ENCODE assay signal across 2 cellular contexts in the genomic region with DNA sequence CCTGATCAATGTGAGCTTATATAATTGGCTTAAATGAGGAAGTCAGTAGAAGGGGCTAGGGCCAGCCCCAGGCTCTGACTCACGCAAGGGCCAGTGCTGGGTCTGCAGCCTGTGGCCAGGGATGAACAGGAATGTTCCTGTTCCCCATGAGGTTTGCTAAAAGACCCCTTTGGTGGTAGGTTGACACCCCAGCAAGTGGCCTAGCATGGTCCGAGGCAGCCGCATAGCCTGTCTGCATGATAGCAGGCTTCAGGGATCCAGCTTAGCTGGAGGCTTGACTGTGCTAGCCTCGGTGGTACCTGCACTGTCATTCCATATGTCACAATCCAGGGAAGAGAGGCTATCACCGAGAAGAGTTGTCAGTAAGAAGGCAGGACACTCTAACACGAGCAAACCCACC.
TF ChIP-seq lines count a peak whose summit lies in the region.

No MANE protein-coding gene starts in this region.

TF ChIP-seq in GM12891, 5 proteins besides CTCF, POLR2A, EP300 and RAD21:
- no peak for TF ChIP-seq POU2F2 (IDR thresholded peaks at IDR 0.05; ENCODE audit: low read depth, low read length)
- peak; percentile 52; the same call in 1 of the 2 replicates for TF ChIP-seq POLR2AphosphoS5 (IDR thresholded peaks at IDR 0.05; ENCODE audit: low read depth, low read length)
- TF ChIP-seq SPI1 (IDR thresholded peaks at IDR 0.05; ENCODE audit: low read depth, low read length), result peak; percentile 31; the same call in 1 of the 2 replicates

TF ChIP-seq in K562, 482 proteins besides CTCF, POLR2A, EP300 and RAD21:
- TF ChIP-seq NCOA4 (IDR thresholded peaks at IDR 0.05; ENCODE audit: partially characterized antibody) (no peak), POLR2AphosphoS2 (IDR thresholded peaks at IDR 0.05; ENCODE audit: low read length) (peak; percentile 42; the same call in 1 of the 2 replicates), POLR2B (IDR thresholded peaks at IDR 0.05; ENCODE audit: low read depth, partially characterized antibody) (peak; percentile 28), ZFX (CRISPR knock-in tag; IDR thresholded peaks at IDR 0.05) (peak; percentile 25; the same call in 1 of the 2 replicates), MEF2D (tag; conservative IDR thresholded peaks at IDR 0.05; ENCODE audit: low read depth) (no peak), SPI1 (IDR thresholded peaks at IDR 0.05; ENCODE audit: borderline replicate concordance, low read depth, low read length) (peak; percentile 32; the same call in 1 of the 2 replicates)
